Comparison of ENCODE assay signal across 8 cellular contexts in the genomic region with DNA sequence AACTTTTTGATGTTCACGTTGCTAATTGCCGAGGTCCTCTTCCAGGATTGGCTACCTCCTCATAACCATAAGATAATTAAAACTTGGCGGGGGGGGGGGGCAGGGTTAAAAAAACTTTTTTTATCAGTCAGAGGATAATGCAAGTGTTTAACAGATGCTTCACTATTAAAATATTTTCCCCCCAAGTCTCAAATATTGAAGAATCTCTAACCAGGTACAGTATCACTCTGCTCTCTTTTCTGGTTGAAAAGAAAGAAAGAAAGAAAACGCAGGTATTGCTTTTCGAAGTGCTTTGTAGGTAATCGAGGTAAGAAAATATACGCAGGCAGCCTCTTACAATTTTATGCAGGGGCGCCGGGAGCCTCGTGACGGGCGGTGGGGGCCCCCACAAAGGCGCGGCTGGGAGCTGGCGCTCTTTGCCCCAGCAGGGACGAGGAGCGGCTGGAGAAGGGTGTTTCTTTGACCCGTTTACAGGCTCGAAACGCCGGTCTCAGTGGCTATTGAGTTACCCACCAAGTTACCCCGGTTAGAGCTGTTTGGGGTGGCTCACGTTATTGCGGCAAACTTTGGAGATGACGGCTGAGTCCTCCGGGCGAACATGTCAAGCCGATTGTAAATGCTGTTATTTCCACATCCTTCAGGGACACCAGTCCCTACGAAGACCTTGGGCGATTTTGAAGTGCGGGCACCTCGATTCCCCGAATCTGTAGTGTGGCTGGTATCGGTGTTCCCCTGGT. TPM values are rescaled to one million over a fixed set of nuclear protein-coding genes. Genes with fewer than 3 reads are reported as not detected.
DNase-seq lines count a peak whose midpoint lies in the region; ATAC-seq, FAIRE-seq and TF ChIP-seq lines count a peak whose summit lies in the region.

No MANE protein-coding gene starts in this region.

- H3K36me3 Mint-ChIP-seq in activated CD4-positive, alpha-beta T cell treated with anti-CD3 and anti-CD28 coated beads for 36 hours (ENCODE audit: low read depth): peaks cover 3% of the 10 kb centered on the region
- H3K36me3 Mint-ChIP-seq in activated CD8-positive, alpha-beta T cell treated with anti-CD3 and anti-CD28 coated beads, Interleukin-2, amount 10 ng/mL, durations not matched to agents 7 days and 5 days (ENCODE audit: low read depth): peaks cover 22% of the 10 kb centered on the region

- peak overlapping the region; percentile 45 for H3K4me2 ChIP-seq in keratinocyte (ENCODE audit: control insufficient read depth, extremely low read depth, insufficient read depth, low read depth, low read length)

- H3K9me1 ChIP-seq in keratinocyte (ENCODE audit: control insufficient read depth, extremely low read depth, insufficient read depth, low read length): no peaks in the 10 kb centered on the region

- peaks cover 17% of the 10 kb centered on the region for H3K4me1 Mint-ChIP-seq in activated CD4-positive, alpha-beta T cell treated with anti-CD3 and anti-CD28 coated beads for 36 hours
- peaks cover 7% of the 10 kb centered on the region for H3K4me1 Mint-ChIP-seq in activated CD8-positive, alpha-beta T cell treated with anti-CD3 and anti-CD28 coated beads, Interleukin-2, amount 10 ng/mL, durations not matched to agents 7 days and 5 days (ENCODE audit: low read depth)

- no peaks in the 10 kb centered on the region for H3K79me2 ChIP-seq in keratinocyte (ENCODE audit: control insufficient read depth, insufficient read depth, low read length)

- H3K4me3 ChIP-seq in keratinocyte (ENCODE audit: control insufficient read depth in 2 of 3, extremely low read depth in 1 of 3, insufficient read depth in 2 of 3, low read depth in 1 of 3, low read length in 3 of 3) (peak overlapping the region in 1 of 3 experiments; percentile 5), stomach smooth muscle (ENCODE audit: low read length in 2 of 2) (peak overlapping the region; percentile 98 to 99)

- H4K20me1 ChIP-seq in keratinocyte (ENCODE audit: control insufficient read depth, extremely low read depth, insufficient read depth, low read length): peaks cover 3% of the 10 kb centered on the region

- H3K4me3 Mint-ChIP-seq in activated CD4-positive, alpha-beta T cell treated with anti-CD3 and anti-CD28 coated beads for 36 hours: peak overlapping the region; percentile 62
- H3K4me3 Mint-ChIP-seq in activated CD8-positive, alpha-beta T cell treated with anti-CD3 and anti-CD28 coated beads, Interleukin-2, amount 10 ng/mL, durations not matched to agents 7 days and 5 days: peak overlapping the region; percentile 62

- H2AFZ ChIP-seq in keratinocyte (ENCODE audit: control insufficient read depth, low read length): no peak overlapping the region

- H3K36me3 ChIP-seq in keratinocyte (ENCODE audit: control insufficient read depth in 2 of 2, extremely low read depth in 1 of 2, insufficient read depth in 2 of 2, low read length in 2 of 2) (no peaks in the 10 kb centered on the region), stomach smooth muscle (ENCODE audit: control insufficient read depth in 2 of 2, insufficient read depth in 2 of 2, low read length in 2 of 2) (peaks cover 29 to 30% of the 10 kb centered on the region in 2 donors)

- H3K9ac ChIP-seq in keratinocyte (ENCODE audit: control insufficient read depth, extremely low read depth, insufficient read depth, low read length): no peak overlapping the region
- H3K9ac ChIP-seq in stomach smooth muscle (ENCODE audit: low read length in 2 of 2): peak overlapping the region; percentile 97 to 98

- H3K9me3 ChIP-seq in keratinocyte (ENCODE audit: control insufficient read depth, low read depth, low read length) (peaks cover 4% of the 10 kb centered on the region), stomach smooth muscle (ENCODE audit: control insufficient read depth in 2 of 2, low read length in 2 of 2) (no peaks in the 10 kb centered on the region)

- H3K9me3 Mint-ChIP-seq in activated CD4-positive, alpha-beta T cell treated with anti-CD3 and anti-CD28 coated beads for 36 hours (ENCODE audit: low read depth): peaks cover 5% of the 10 kb centered on the region
- H3K9me3 Mint-ChIP-seq in activated CD8-positive, alpha-beta T cell treated with anti-CD3 and anti-CD28 coated beads, Interleukin-2, amount 10 ng/mL, durations not matched to agents 7 days and 5 days (ENCODE audit: insufficient read depth): peaks cover 4% of the 10 kb centered on the region

- no peak for DNase-seq in activated CD4-positive, alpha-beta T cell treated with anti-CD3 and anti-CD28 coated beads for 36 hours
- no peak for DNase-seq in activated CD4-positive, alpha-beta T cell treated with anti-CD3 and anti-CD28 coated beads, Interleukin-2, amount 50 U/mL, for 1 hour
- DNase-seq in activated CD8-positive, alpha-beta T cell treated with anti-CD3 and anti-CD28 coated beads, Interleukin-2, amount 10 ng/mL, durations not matched to agents 7 days and 5 days: no peak
- no peak for DNase-seq in keratinocyte (ENCODE audit: low read depth, low spot score)
- DNase-seq in GM19239 (ENCODE audit: insufficient read length, low spot score): no peak
- no peak for DNase-seq in NK-92 (lab: John Stamatoyannopoulos, UW; ENCODE audit: unreplicated experiment)
- DNase-seq in anterior cingulate cortex (lab: John Stamatoyannopoulos, UW): no peak

- no peaks in the 10 kb centered on the region for H3K4me1 ChIP-seq in keratinocyte (ENCODE audit: control insufficient read depth, extremely low read depth, insufficient read depth, low read length)
- peaks cover 9% of the 10 kb centered on the region for H3K4me1 ChIP-seq in stomach smooth muscle (ENCODE audit: control insufficient read depth, insufficient read depth, low read length)

- no peak for TF ChIP-seq CTCF in keratinocyte (optimal IDR thresholded peaks at IDR 0.05 in 1 of 3, IDR thresholded peaks at IDR 0.05 in 1 of 3, conservative IDR thresholded peaks at IDR 0.05 in 1 of 3; ENCODE audit: extremely low read depth in 1 of 3, insufficient read depth in 2 of 3, low read length in 3 of 3)

- intact Hi-C loops in activated CD4-positive, alpha-beta T cell treated with anti-CD3 and anti-CD28 coated beads for 36 hours (cut with DNase I, micrococcal nuclease): loop anchor here in 1 of 2 experiments (2.0 kb wide), 1 partner anchor 14 kb away; no protein-coding TSS in a partner anchor

- dilution Hi-C loops in keratinocyte (cut with MboI; ENCODE audit: extremely low pct_ligation_motif_present, low sequenced_read_pairs): no loop called here

- no peak for FAIRE-seq in keratinocyte (lab: Jason Lieb, UNC)
- no peak for FAIRE-seq in GM19239 (lab: Jason Lieb, UNC)

- no peak for ATAC-seq in activated CD4-positive, alpha-beta T cell treated with anti-CD3 and anti-CD28 coated beads for 36 hours
- ATAC-seq in activated CD8-positive, alpha-beta T cell treated with anti-CD3 and anti-CD28 coated beads, Interleukin-2, amount 10 ng/mL, durations not matched to agents 7 days and 5 days: no peak

- H3K27ac Mint-ChIP-seq in activated CD4-positive, alpha-beta T cell treated with anti-CD3 and anti-CD28 coated beads for 36 hours: no peak overlapping the region
- peak overlapping the region; percentile 75 for H3K27ac Mint-ChIP-seq in activated CD8-positive, alpha-beta T cell treated with anti-CD3 and anti-CD28 coated beads, Interleukin-2, amount 10 ng/mL, durations not matched to agents 7 days and 5 days

- peaks cover 90% of the 10 kb centered on the region for H3K27me3 ChIP-seq in keratinocyte (ENCODE audit: control insufficient read depth, extremely low read depth, insufficient read depth, low read length)
- peaks cover 0 to 4% of the 10 kb centered on the region in 2 donors for H3K27me3 ChIP-seq in stomach smooth muscle (ENCODE audit: control insufficient read depth in 1 of 2, insufficient read depth in 2 of 2, low read length in 2 of 2)

- H3K27ac ChIP-seq in keratinocyte (ENCODE audit: control insufficient read depth, insufficient read depth, low read length) (no peak overlapping the region), stomach smooth muscle (ENCODE audit: low read length) (peak overlapping the region; percentile 97)

- POLR2A ChIA-PET in activated CD4-positive, alpha-beta T cell treated with anti-CD3 and anti-CD28 coated beads for 36 hours (lab: Charles Lee): no interaction called here
- POLR2A ChIA-PET in activated CD8-positive, alpha-beta T cell treated with anti-CD3 and anti-CD28 coated beads, Interleukin-2, amount 10 ng/mL, durations not matched to agents 7 days and 5 days (lab: Charles Lee): no interaction called here

- CTCF ChIA-PET in activated CD4-positive, alpha-beta T cell treated with anti-CD3 and anti-CD28 coated beads for 36 hours (lab: Charles Lee): interaction anchor here (0.7 kb wide), 1 partner anchor 90 kb away, joined by 3 read pairs; no protein-coding TSS in a partner anchor
- CTCF ChIA-PET in activated CD8-positive, alpha-beta T cell treated with anti-CD3 and anti-CD28 coated beads, Interleukin-2, amount 10 ng/mL, durations not matched to agents 7 days and 5 days (lab: Charles Lee): interaction anchor here (0.9 kb wide), 1 partner anchor 25 kb away, joined by 3 read pairs; no protein-coding TSS in a partner anchor

- peaks cover 80% of the 10 kb centered on the region for H3K27me3 Mint-ChIP-seq in activated CD4-positive, alpha-beta T cell treated with anti-CD3 and anti-CD28 coated beads for 36 hours
- H3K27me3 Mint-ChIP-seq in activated CD8-positive, alpha-beta T cell treated with anti-CD3 and anti-CD28 coated beads, Interleukin-2, amount 10 ng/mL, durations not matched to agents 7 days and 5 days (ENCODE audit: low read depth): peaks cover 79% of the 10 kb centered on the region

RNA-seq across cellular contexts. Expression of gene HAND2, which starts 0.5 kb away (rescaled TPM):
- not detected for total RNA-seq in activated CD4-positive, alpha-beta T cell treated with anti-CD3 and anti-CD28 coated beads for 36 hours
- total RNA-seq in activated CD8-positive, alpha-beta T cell treated with anti-CD3 and anti-CD28 coated beads, Interleukin-2, amount 10 ng/mL, durations not matched to agents 7 days and 5 days: not detected
- not detected in 3 replicates for polyA plus RNA-seq in keratinocyte
- not detected for polyA plus RNA-seq in keratinocyte (2011; ENCODE audit: low read depth)
- polyA plus RNA-seq in keratinocyte (2011; cell fraction: cytosol; rRNA removed): not detected in 2 replicates
- not detected in 2 replicates for polyA plus RNA-seq in keratinocyte (2011; cell fraction: nucleus; rRNA removed)
- not detected in 2 replicates for polyA plus RNA-seq in keratinocyte (2012; ENCODE audit: low replicate concordance)
- not detected in 3 replicates for polyA minus RNA-seq in keratinocyte
- not detected for polyA minus RNA-seq in keratinocyte (2011; cell fraction: cytosol; rRNA and poly(A)+ RNA removed)
- not detected in 2 replicates for polyA minus RNA-seq in keratinocyte (2011; cell fraction: nucleus; rRNA and poly(A)+ RNA removed)
